8 cellular contexts compared by ENCODE assay signal in genomic region chr17:37359682-37360188, GRCh38. TPM values are rescaled to one million over a fixed set of nuclear protein-coding genes. Genes with fewer than 3 reads are reported as not detected.
DNase-seq lines count a peak whose midpoint lies in the region; ATAC-seq and TF ChIP-seq lines count a peak whose summit lies in the region.

No MANE protein-coding gene starts in this region.

- H4K20me1 ChIP-seq in BLaER1: peaks cover 30% of the 10 kb centered on the region

- DNase-seq in NB4 (ENCODE audit: low read depth) (no peak), dorsolateral prefrontal cortex (peak in 2 of 10 donors; percentile 22 to 40), naive B cell (no peak), H4 (ENCODE audit: low spot score) (no peak), posterior vena cava (ENCODE audit: low spot score) (no peak), GM13977 (ENCODE audit: low spot score) (no peak), HuH-7 (ENCODE audit: low spot score) (no peak)

- peaks cover 19 to 25% (median 19%) of the 10 kb centered on the region in 3 donors for H3K4me1 Mint-ChIP-seq in naive B cell

- H3K9me3 Mint-ChIP-seq in naive B cell: no peaks in the 10 kb centered on the region

- H3K9ac ChIP-seq in BLaER1: peak overlapping the region; percentile 96

- TF ChIP-seq POLR2A in NB4 (IDR thresholded peaks at IDR 0.05; ENCODE audit: extremely low read depth, insufficient read length): no peak

- no peaks in the 10 kb centered on the region for H3K9me3 ChIP-seq in BLaER1

- H3K27ac ChIP-seq in BLaER1 (peak overlapping the region; percentile 89), dorsolateral prefrontal cortex (peak overlapping the region in 58 of 59 donors; percentile 80 to 97 (median 92))

- intact Hi-C loops in dorsolateral prefrontal cortex (cut with DNase I) (loop anchor here (5.0 to 10.0 kb wide), 5 partner anchors 57 to 755 kb away; partner anchors contain the start of genes AATF (in 1 of the 2), DUSP14 (in 1 of the 2), MRM1 (in 1 of the 2) and SYNRG (in 1 of the 2)), posterior vena cava (cut with DNase I) (loop anchor here in 1 of 2 donors (5.0 kb wide), 1 partner anchor 762 kb away; no protein-coding TSS in a partner anchor)

- no peaks in the 10 kb centered on the region for H3K27me3 Mint-ChIP-seq in naive B cell

- H3K27me3 ChIP-seq in BLaER1 (no peaks in the 10 kb centered on the region), dorsolateral prefrontal cortex (no peaks in the 10 kb centered on the region)

- H3K4me3 Mint-ChIP-seq in naive B cell: peak overlapping the region; percentile 80 to 90 (median 84)

- in situ Hi-C loops in GM13977 (cut with MboI; ENCODE audit: low pct_unique_long_range_greater_than_20kb, low sequenced_read_pairs, unreplicated experiment): no loop called here

- ATAC-seq in naive B cell (ENCODE audit: low read depth in 2 of 2): no peak

- H3K4me1 ChIP-seq in BLaER1: peaks cover 27% of the 10 kb centered on the region

- H3K36me3 Mint-ChIP-seq in naive B cell: no peaks in the 10 kb centered on the region

- H3K36me3 ChIP-seq in BLaER1: peaks cover 6% of the 10 kb centered on the region; the same call in 1 of the 2 replicates

- H3K4me3 ChIP-seq in BLaER1 (peak overlapping the region; percentile 98), NB4 (ENCODE audit: low read depth, low read length) (peak overlapping the region; percentile 44), dorsolateral prefrontal cortex (peak overlapping the region; percentile 63 to 97 (median 88))

- H3K4me2 ChIP-seq in BLaER1: peak overlapping the region; percentile 80

- TF ChIP-seq CTCF in NB4 (IDR thresholded peaks at IDR 0.05; ENCODE audit: low read depth, low read length): no peak
- no peak for TF ChIP-seq CTCF in dorsolateral prefrontal cortex (IDR thresholded peaks at IDR 0.05 in 54 of 56, conservative IDR thresholded peaks at IDR 0.05 in 2 of 56; ENCODE audit: low read depth in 1 of 56, partially characterized antibody in 56 of 56)
- TF ChIP-seq CTCF in GM13977 (IDR thresholded peaks at IDR 0.05; ENCODE audit: extremely low read depth, insufficient read depth, missing control alignments): no peak

- peak overlapping the region; percentile 21 to 87 (median 46) for H3K27ac Mint-ChIP-seq in naive B cell

RNA-seq across cellular contexts. Expression of gene C17orf78, which starts 16.1 kb away (rescaled TPM):
- not detected for total RNA-seq in dorsolateral prefrontal cortex
- not detected for polyA plus RNA-seq in naive B cell (ENCODE audit: low read depth in 6 of 6)
- not detected in 2 replicates for total RNA-seq in H4 (2014; rRNA removed; shearing (Covaris generic))
- total RNA-seq in posterior vena cava: not detected

RNA-seq across cellular contexts. Expression of gene ACACA, which starts 46.9 kb away (rescaled TPM):
- 100 to 1,000 TPM; 102 to 193 (median 140) TPM for total RNA-seq in dorsolateral prefrontal cortex
- 10 to 100 TPM in 2 of 6 donors, 1 to 10 TPM in 4; 4.7 to 12.7 (median 7.7) TPM for polyA plus RNA-seq in naive B cell (ENCODE audit: low read depth in 6 of 6)
- total RNA-seq in H4 (2014; rRNA removed; shearing (Covaris generic)): 27.6 and 50.3 TPM in 2 replicates
- 10 to 100 TPM; 37.3 to 39.1 TPM for total RNA-seq in posterior vena cava

RNA-seq across cellular contexts. Expression of gene TADA2A, which starts 47.0 kb away (rescaled TPM):
- total RNA-seq in dorsolateral prefrontal cortex (10 to 100 TPM; 36.4 to 61.6 (median 47.8) TPM), posterior vena cava (10 to 100 TPM; 20.2 to 26.8 TPM)
- polyA plus RNA-seq in naive B cell (ENCODE audit: low read depth in 6 of 6): 10 to 100 TPM in 2 of 6 donors, 1 to 10 TPM in 4; 4.3 to 16.3 (median 6.2) TPM
- 11.3 and 15.4 TPM in 2 replicates for total RNA-seq in H4 (2014; rRNA removed; shearing (Covaris generic))

Comparison
In these comparisons a context has a peak if more than half of its experiments do, and no peak if none do; other contexts are left out.
1. H3K4me3 ChIP-seq: peak in every context shown above with its lines; median percentile 98 in BLaER1; 88 in dorsolateral prefrontal cortex; 44 in NB4.